ENCODE assay signal across 1 cellular context in the genomic region with DNA sequence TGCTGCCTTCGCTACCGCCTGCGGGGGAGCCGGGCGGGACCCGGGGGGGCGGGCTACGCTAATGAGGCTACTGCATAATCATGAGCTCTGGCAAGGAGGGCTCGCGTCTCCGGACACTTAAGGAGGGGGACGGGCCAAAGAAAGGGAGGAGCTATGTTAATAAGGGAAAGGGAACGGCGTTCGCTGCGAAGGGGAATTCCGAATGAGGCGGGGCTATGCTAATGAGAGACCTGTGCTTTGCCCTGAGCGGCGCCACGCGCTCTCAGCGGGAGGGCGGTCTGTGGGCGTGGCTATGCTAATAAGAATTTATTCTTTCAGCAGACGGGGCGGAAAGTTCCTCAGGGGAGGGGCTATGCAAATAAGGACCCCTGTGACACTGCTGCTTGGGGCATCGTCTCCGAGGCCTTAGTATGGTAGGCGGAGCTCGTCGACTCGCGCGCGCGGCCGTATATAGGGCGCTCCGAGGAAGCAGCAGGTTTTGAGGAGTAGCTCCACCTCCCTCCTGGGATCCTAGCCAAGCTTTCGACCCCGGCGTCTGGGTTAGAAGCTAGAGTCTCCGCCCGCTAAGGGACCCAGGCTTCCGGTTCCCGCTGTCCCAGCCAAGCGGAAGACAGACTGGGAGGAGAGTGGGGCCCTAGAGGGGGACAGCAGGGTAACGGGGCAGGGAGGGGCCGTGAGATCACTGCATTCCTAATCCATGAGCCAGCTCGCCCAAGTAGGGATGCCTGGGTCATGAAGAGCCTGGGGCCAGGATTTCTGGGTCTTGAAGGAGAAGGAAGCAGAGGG.
A peak's percentile ranks its signal among the peaks of the same experiment; 100 is the strongest.
TF ChIP-seq lines count a peak whose summit lies in the region.

A gene (minus strand): TSS at position 31 of the 786 bp plus-strand sequence. CDS start 45 bp downstream, outside the sequence.

TF ChIP-seq in WTC11, 78 proteins besides CTCF, POLR2A, EP300 and RAD21 (continued from another document):
- TF ChIP-seq, protein P1, sequence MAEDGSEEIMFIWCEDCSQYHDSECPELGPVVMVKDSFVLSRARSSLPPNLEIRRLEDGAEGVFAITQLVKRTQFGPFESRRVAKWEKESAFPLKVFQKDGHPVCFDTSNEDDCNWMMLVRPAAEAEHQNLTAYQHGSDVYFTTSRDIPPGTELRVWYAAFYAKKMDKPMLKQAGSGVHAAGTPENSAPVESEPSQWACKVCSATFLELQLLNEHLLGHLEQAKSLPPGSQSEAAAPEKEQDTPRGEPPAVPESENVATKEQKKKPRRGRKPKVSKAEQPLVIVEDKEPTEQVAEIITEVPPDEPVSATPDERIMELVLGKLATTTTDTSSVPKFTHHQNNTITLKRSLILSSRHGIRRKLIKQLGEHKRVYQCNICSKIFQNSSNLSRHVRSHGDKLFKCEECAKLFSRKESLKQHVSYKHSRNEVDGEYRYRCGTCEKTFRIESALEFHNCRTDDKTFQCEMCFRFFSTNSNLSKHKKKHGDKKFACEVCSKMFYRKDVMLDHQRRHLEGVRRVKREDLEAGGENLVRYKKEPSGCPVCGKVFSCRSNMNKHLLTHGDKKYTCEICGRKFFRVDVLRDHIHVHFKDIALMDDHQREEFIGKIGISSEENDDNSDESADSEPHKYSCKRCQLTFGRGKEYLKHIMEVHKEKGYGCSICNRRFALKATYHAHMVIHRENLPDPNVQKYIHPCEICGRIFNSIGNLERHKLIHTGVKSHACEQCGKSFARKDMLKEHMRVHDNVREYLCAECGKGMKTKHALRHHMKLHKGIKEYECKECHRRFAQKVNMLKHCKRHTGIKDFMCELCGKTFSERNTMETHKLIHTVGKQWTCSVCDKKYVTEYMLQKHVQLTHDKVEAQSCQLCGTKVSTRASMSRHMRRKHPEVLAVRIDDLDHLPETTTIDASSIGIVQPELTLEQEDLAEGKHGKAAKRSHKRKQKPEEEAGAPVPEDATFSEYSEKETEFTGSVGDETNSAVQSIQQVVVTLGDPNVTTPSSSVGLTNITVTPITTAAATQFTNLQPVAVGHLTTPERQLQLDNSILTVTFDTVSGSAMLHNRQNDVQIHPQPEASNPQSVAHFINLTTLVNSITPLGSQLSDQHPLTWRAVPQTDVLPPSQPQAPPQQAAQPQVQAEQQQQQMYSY (CRISPR knock-in tag; IDR thresholded peaks at IDR 0.05): no peak
- TF ChIP-seq GABPB1 (CRISPR knock-in tag; IDR thresholded peaks at IDR 0.05): peak; percentile 53; the same call in 1 of the 2 replicates
- TF ChIP-seq, protein P2, sequence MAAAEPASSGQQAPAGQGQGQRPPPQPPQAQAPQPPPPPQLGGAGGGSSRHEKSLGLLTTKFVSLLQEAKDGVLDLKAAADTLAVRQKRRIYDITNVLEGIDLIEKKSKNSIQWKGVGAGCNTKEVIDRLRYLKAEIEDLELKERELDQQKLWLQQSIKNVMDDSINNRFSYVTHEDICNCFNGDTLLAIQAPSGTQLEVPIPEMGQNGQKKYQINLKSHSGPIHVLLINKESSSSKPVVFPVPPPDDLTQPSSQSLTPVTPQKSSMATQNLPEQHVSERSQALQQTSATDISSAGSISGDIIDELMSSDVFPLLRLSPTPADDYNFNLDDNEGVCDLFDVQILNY (CRISPR knock-in tag; IDR thresholded peaks at IDR 0.05): 0 out of 2 replicates have a peak, but pooled peaks have one; percentile 16
- TF ChIP-seq, protein P3, sequence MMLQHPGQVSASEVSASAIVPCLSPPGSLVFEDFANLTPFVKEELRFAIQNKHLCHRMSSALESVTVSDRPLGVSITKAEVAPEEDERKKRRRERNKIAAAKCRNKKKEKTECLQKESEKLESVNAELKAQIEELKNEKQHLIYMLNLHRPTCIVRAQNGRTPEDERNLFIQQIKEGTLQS (CRISPR knock-in tag; conservative IDR thresholded peaks at IDR 0.05): 0 out of 2 replicates have a peak, but pooled peaks have one; percentile 50
